In genomic region chrX:10119399-10119990, GRCh38 we compare ENCODE assay signal across 1 cellular context.
TF ChIP-seq lines count a peak whose summit lies in the region.

No MANE protein-coding gene starts in this region.

TF ChIP-seq in SK-N-SH, 30 proteins besides CTCF, POLR2A, EP300 and RAD21 (continued from another document):
- TF ChIP-seq, protein P1, sequence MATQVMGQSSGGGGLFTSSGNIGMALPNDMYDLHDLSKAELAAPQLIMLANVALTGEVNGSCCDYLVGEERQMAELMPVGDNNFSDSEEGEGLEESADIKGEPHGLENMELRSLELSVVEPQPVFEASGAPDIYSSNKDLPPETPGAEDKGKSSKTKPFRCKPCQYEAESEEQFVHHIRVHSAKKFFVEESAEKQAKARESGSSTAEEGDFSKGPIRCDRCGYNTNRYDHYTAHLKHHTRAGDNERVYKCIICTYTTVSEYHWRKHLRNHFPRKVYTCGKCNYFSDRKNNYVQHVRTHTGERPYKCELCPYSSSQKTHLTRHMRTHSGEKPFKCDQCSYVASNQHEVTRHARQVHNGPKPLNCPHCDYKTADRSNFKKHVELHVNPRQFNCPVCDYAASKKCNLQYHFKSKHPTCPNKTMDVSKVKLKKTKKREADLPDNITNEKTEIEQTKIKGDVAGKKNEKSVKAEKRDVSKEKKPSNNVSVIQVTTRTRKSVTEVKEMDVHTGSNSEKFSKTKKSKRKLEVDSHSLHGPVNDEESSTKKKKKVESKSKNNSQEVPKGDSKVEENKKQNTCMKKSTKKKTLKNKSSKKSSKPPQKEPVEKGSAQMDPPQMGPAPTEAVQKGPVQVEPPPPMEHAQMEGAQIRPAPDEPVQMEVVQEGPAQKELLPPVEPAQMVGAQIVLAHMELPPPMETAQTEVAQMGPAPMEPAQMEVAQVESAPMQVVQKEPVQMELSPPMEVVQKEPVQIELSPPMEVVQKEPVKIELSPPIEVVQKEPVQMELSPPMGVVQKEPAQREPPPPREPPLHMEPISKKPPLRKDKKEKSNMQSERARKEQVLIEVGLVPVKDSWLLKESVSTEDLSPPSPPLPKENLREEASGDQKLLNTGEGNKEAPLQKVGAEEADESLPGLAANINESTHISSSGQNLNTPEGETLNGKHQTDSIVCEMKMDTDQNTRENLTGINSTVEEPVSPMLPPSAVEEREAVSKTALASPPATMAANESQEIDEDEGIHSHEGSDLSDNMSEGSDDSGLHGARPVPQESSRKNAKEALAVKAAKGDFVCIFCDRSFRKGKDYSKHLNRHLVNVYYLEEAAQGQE (IDR thresholded peaks at IDR 0.05; ENCODE audit: low read depth, low read length): no peak
- TF ChIP-seq MXI1 (IDR thresholded peaks at IDR 0.05; ENCODE audit: low read depth, low read length) (no peak), GATA2 (CRISPR knock-in tag; IDR thresholded peaks at IDR 0.05) (no peak), FOSL2 (IDR thresholded peaks at IDR 0.05; ENCODE audit: borderline replicate concordance, low read depth) (no peak), GABPA (IDR thresholded peaks at IDR 0.05; ENCODE audit: low read depth) (no peak)
